ENCODE assay signal across 8 cellular contexts in genomic region chr6:47631248-47632196, GRCh38.
DNase-seq lines count a peak whose midpoint lies in the region; ATAC-seq and TF ChIP-seq lines count a peak whose summit lies in the region.

No MANE protein-coding gene starts in this region.

- no peak overlapping the region for H2BK120ac ChIP-seq in mesenchymal stem cell (ENCODE audit: low read depth, low read length)

- H2BK5ac ChIP-seq in mesenchymal stem cell (ENCODE audit: low read depth, low read length, poor library complexity, severe bottlenecking), result no peak overlapping the region

- peak; percentile 73 for DNase-seq in DMS53 treated with DMSO at 0.1 percent for 48 hours (lab: John Stamatoyannopoulos, UW; ENCODE audit: unreplicated experiment)
- peak; percentile 39 for DNase-seq in GM20000 (ENCODE audit: low spot score)
- peak; percentile 51 to 73 for DNase-seq in Kasumi-1 (lab: John Stamatoyannopoulos, UW)
- peak; percentile 44 for DNase-seq in RWPE1 (ENCODE audit: low spot score)
- no peak for DNase-seq in dorsolateral prefrontal cortex
- peak; percentile 67 for DNase-seq in mesenchymal stem cell
- no peak for DNase-seq in NK-92 (lab: John Stamatoyannopoulos, UW; ENCODE audit: unreplicated experiment)

- H3K4me2 ChIP-seq in mesenchymal stem cell (ENCODE audit: low read length, poor library complexity, severe bottlenecking), result no peak overlapping the region

- 68% methylated on average over 7 of the region's 9 CpGs for WGBS in mesenchymal stem cell

- no peak overlapping the region for H2BK12ac ChIP-seq in mesenchymal stem cell (ENCODE audit: low read length in 2 of 2)

- H3K14ac ChIP-seq in mesenchymal stem cell (ENCODE audit: low read length in 2 of 2), result no peak overlapping the region

- no peak overlapping the region for H2BK15ac ChIP-seq in mesenchymal stem cell (ENCODE audit: low read depth, poor library complexity, severe bottlenecking)

- H4K91ac ChIP-seq in mesenchymal stem cell (ENCODE audit: low read length), result no peak overlapping the region

- peaks cover 3% of the 10 kb centered on the region for H3K4me1 ChIP-seq in mesenchymal stem cell (ENCODE audit: control insufficient read depth, insufficient read depth, low read depth, low read length)

- H2AFZ ChIP-seq in mesenchymal stem cell (ENCODE audit: low read depth, low read length), result no peak overlapping the region

- no peak overlapping the region for H3K23ac ChIP-seq in mesenchymal stem cell (ENCODE audit: low read length in 2 of 2)

- peaks cover 0 to under 1% of the 10 kb centered on the region in 2 experiments for H3K36me3 ChIP-seq in mesenchymal stem cell (ENCODE audit: control insufficient read depth in 1 of 2, insufficient read depth in 2 of 2, low read depth in 1 of 2, low read length in 2 of 2)

- TF ChIP-seq CTCF in GM20000 (IDR thresholded peaks at IDR 0.05; ENCODE audit: extremely low read depth, missing control alignments), result peak; percentile 9
- TF ChIP-seq CTCF in RWPE1 (conservative IDR thresholded peaks at IDR 0.05; ENCODE audit: low read depth), result peak; percentile 69
- peak; percentile 48 to 85 (median 68) for TF ChIP-seq CTCF in dorsolateral prefrontal cortex (IDR thresholded peaks at IDR 0.05 in 54 of 56, conservative IDR thresholded peaks at IDR 0.05 in 2 of 56; ENCODE audit: low read depth in 1 of 56, partially characterized antibody in 56 of 56)

- no peak overlapping the region for H3K18ac ChIP-seq in mesenchymal stem cell (ENCODE audit: low read depth in 1 of 2, low read length in 2 of 2)

- H3K4me3 ChIP-seq in dorsolateral prefrontal cortex (no peak overlapping the region), mesenchymal stem cell (ENCODE audit: insufficient read depth in 1 of 2, low read depth in 1 of 2, low read length in 2 of 2) (no peak overlapping the region)

- H3K4ac ChIP-seq in mesenchymal stem cell (ENCODE audit: low read depth in 1 of 2, low read length in 2 of 2), result no peak overlapping the region

- H3K9me3 ChIP-seq in mesenchymal stem cell (ENCODE audit: control insufficient read depth, low read length), result no peaks in the 10 kb centered on the region

- H4K8ac ChIP-seq in mesenchymal stem cell (ENCODE audit: low read length), result no peak overlapping the region

- POLR2A ChIA-PET in RWPE1 (lab: Yijun Ruan, JAX; ENCODE audit: low non-redundant PET), result no interaction called here

- CTCF ChIA-PET in RWPE1 (lab: Yijun Ruan, JAX), result interaction anchor here (0.5 to 2.5 kb wide), 22 partner anchors 59 to 1899 kb away, joined by 3 to 25 read pairs (median 4); partner anchors contain the start of genes ADGRF4 and OPN5

- no peaks in the 10 kb centered on the region for H3K79me1 ChIP-seq in mesenchymal stem cell (replicated peaks; ENCODE audit: low read length, poor library complexity, severe bottlenecking)

- H3K27me3 ChIP-seq in dorsolateral prefrontal cortex (no peaks in the 10 kb centered on the region), mesenchymal stem cell (ENCODE audit: control insufficient read depth in 1 of 2, insufficient read depth in 1 of 2, low read length in 2 of 2) (no peaks in the 10 kb centered on the region)

- H3K9ac ChIP-seq in mesenchymal stem cell (ENCODE audit: low read length), result no peak overlapping the region

- intact Hi-C loops in dorsolateral prefrontal cortex (cut with DNase I), result loop anchor here (1.0 to 5.0 kb wide), 2 partner anchors 149 to 151 kb away; partner anchors contain the start of gene OPN5 (in 1 of the 2)

- ATAC-seq in GM18519 (IDR thresholded peaks at IDR 0.05; ENCODE audit: low FRiP score, unreplicated experiment), result no peak

- H3K27ac ChIP-seq in RWPE1 (no peak overlapping the region), dorsolateral prefrontal cortex (peak overlapping the region in 3 of 59 donors; percentile 10 to 40 (median 38)), mesenchymal stem cell (ENCODE audit: low read length, poor library complexity, severe bottlenecking) (no peak overlapping the region)

- no peak overlapping the region for H2AK5ac ChIP-seq in mesenchymal stem cell (ENCODE audit: low read length, severe bottlenecking)

Comparison
In these comparisons a context has a peak if more than half of its experiments do, and no peak if none do; other contexts are left out.
1. DNase-seq: peak in DMS53 treated with DMSO at 0.1 percent for 48 hours (single experiment), GM20000 (single experiment), Kasumi-1 (2 of 2), RWPE1 (single experiment) and mesenchymal stem cell (single experiment); none in dorsolateral prefrontal cortex (0 of 10) and NK-92 (single experiment).
2. CTCF ChIP-seq: peak in every context shown above with its lines; median percentile 69 in RWPE1; 68 in dorsolateral prefrontal cortex; 9 in GM20000.